In genomic region chr9:128913048-128913900, GRCh38 we compare ENCODE assay signal across 10 cellular contexts. TPM values are rescaled to one million over a fixed set of nuclear protein-coding genes. Genes with fewer than 3 reads are reported as not detected.
DNase-seq lines count a peak whose midpoint lies in the region; FAIRE-seq and TF ChIP-seq lines count a peak whose summit lies in the region.
"Had no signal": no experiment of that assay in that cellular context is flagged by ENCODE, and none has a peak within 500 bp of the region (broad histone marks: within the 10 kb centered on the region; RNA-seq: fewer than 3 reads in every experiment).

No MANE protein-coding gene starts in this region.

- POLR2A ChIA-PET in RWPE1 (lab: Yijun Ruan, JAX; ENCODE audit: low non-redundant PET): interaction anchor here (0.5 kb wide), 1 partner anchor 580 kb away, joined by 3 read pairs; no protein-coding TSS in a partner anchor

- H3K4me1 ChIP-seq in BLaER1: peaks cover 33% of the 10 kb centered on the region
- H3K4me1 ChIP-seq in osteoblast (ENCODE audit: insufficient read depth, low read length): peaks cover 38% of the 10 kb centered on the region
- no peaks in the 10 kb centered on the region for H3K4me1 ChIP-seq in HAP-1

- in situ Hi-C loops in G401 (cut with HindIII; ENCODE audit: low sequenced_read_pairs) (no loop called here), ACHN (cut with HindIII; ENCODE audit: low pct_ligation_motif_present, low pct_unique_long_range_greater_than_20kb, low sequenced_read_pairs) (no loop called here), HAP-1 (cut with MboI; ENCODE audit: low sequenced_read_pairs) (no loop called here)

- H3K9me3 ChIP-seq in BLaER1: no peaks in the 10 kb centered on the region
- no peaks in the 10 kb centered on the region for H3K9me3 ChIP-seq in osteoblast (ENCODE audit: low read depth, low read length)
- H3K9me3 ChIP-seq in HAP-1: no peaks in the 10 kb centered on the region

- H3K27me3 ChIP-seq in BLaER1 (no peaks in the 10 kb centered on the region), osteoblast (ENCODE audit: insufficient read depth, low read length) (no peaks in the 10 kb centered on the region), HAP-1 (ENCODE audit: low read depth) (no peaks in the 10 kb centered on the region)

- H3K27ac ChIP-seq in BLaER1 (peak overlapping the region; percentile 55; the same call in 1 of the 2 replicates), RWPE1 (peak overlapping the region; percentile 99), epithelial cell of prostate (peak overlapping the region; percentile 100), osteoblast (ENCODE audit: low read depth, low read length) (peak overlapping the region; percentile 62)

- H3K4me2 ChIP-seq in BLaER1: no peak overlapping the region
- H3K4me2 ChIP-seq in osteoblast (ENCODE audit: insufficient read depth, low read length): peak overlapping the region; percentile 67

- FAIRE-seq in frontal cortex (lab: Jason Lieb, UNC): no peak

- DNase-seq in RWPE1 (ENCODE audit: low spot score) (no peak), epithelial cell of prostate (ENCODE audit: low read depth, low spot score) (no peak), osteoblast (ENCODE audit: insufficient read length, low spot score, missing footprints) (peak; percentile 80), G401 (ENCODE audit: low spot score) (no peak), frontal cortex (ENCODE audit: low spot score in 2 of 2) (no peak), ACHN (no peak), HAP-1 (ENCODE audit: low spot score in 2 of 2) (no peak)
- DNase-seq: GF-D8, KG1 had no signal

- H4K20me1 ChIP-seq in BLaER1 (peaks cover 52% of the 10 kb centered on the region), osteoblast (ENCODE audit: insufficient read depth, low read length) (peaks cover 3% of the 10 kb centered on the region)

- H3K79me2 ChIP-seq in osteoblast (ENCODE audit: insufficient read depth, low read length): peaks cover 72% of the 10 kb centered on the region

- H3K36me3 ChIP-seq in BLaER1 (peaks cover 99% of the 10 kb centered on the region), osteoblast (ENCODE audit: insufficient read depth, low read length) (peaks cover 51% of the 10 kb centered on the region), HAP-1 (replicated peaks) (peaks cover 9% of the 10 kb centered on the region)

- TF ChIP-seq CTCF in RWPE1 (conservative IDR thresholded peaks at IDR 0.05; ENCODE audit: low read depth) (no peak), osteoblast (IDR thresholded peaks at IDR 0.05; ENCODE audit: extremely low read depth, low read depth, low read length) (no peak)

- H3K9ac ChIP-seq in BLaER1: no peak overlapping the region

- no peak overlapping the region for H3K4me3 ChIP-seq in BLaER1
- H3K4me3 ChIP-seq in osteoblast (ENCODE audit: insufficient read depth, low read length): peak overlapping the region; percentile 38
- no peak overlapping the region for H3K4me3 ChIP-seq in HAP-1

- CTCF ChIA-PET in RWPE1 (lab: Yijun Ruan, JAX): interaction anchor here (0.8 to 1.0 kb wide), 2 partner anchors 22 to 48 kb away, joined by 3 to 4 read pairs; no protein-coding TSS in a partner anchor

- no peak overlapping the region for H2AFZ ChIP-seq in osteoblast (ENCODE audit: low read length)

RNA-seq across cellular contexts. Expression of gene PHYHD1, which starts 7.5 kb away (rescaled TPM):
- 7.6 and 8.0 TPM in 2 replicates for total RNA-seq in osteoblast
- 13.8 and 17.6 TPM in 2 replicates for total RNA-seq in G401 (2014; rRNA removed; shearing (Covaris generic))
- 1.2 TPM for total RNA-seq in frontal cortex

RNA-seq across cellular contexts. Expression of gene LRRC8A, which starts 31.3 kb away (rescaled TPM):
- total RNA-seq in osteoblast (38.0 and 39.8 TPM in 2 replicates), frontal cortex (19.6 TPM)
- 19.6 and 38.7 TPM in 2 replicates for total RNA-seq in G401 (2014; rRNA removed; shearing (Covaris generic))

RNA-seq across cellular contexts. Expression of gene KYAT1, which starts 31.5 kb away (rescaled TPM):
- 3.3 and 4.7 TPM in 2 replicates for total RNA-seq in osteoblast
- 10.5 and 14.8 TPM in 2 replicates for total RNA-seq in G401 (2014; rRNA removed; shearing (Covaris generic))
- total RNA-seq in frontal cortex: 9.8 TPM

RNA-seq across cellular contexts. Expression of gene DOLK, which starts 34.1 kb away (rescaled TPM):
- total RNA-seq in osteoblast (28.6 and 29.5 TPM in 2 replicates), frontal cortex (18.3 TPM)
- total RNA-seq in G401 (2014; rRNA removed; shearing (Covaris generic)): 33.7 and 38.6 TPM in 2 replicates

RNA-seq across cellular contexts. Expression of gene NUP188, which starts 34.2 kb away (rescaled TPM):
- total RNA-seq in osteoblast (28.9 and 30.0 TPM in 2 replicates), frontal cortex (22.0 TPM)
- 33.2 and 68.6 TPM in 2 replicates for total RNA-seq in G401 (2014; rRNA removed; shearing (Covaris generic))
